In the genomic region with DNA sequence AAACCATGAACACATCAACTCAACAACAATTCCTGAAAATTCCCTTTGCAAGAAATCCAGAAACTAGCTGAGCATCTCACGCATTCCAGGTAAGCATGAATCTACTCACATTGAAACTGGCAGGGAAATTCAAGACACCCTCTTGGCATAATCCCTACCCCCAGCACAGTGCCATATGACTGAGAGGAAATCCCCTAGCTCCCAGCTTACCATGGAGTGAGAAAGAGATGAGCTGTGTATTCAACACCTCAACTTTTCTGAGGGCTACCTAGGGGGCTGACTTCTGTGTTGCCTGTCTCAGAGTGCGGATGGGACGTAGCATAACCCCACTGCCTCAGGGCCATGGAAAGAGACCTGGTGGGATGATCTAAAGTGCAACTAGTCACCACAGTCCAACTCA, we compare ENCODE assay signal across 18 cellular contexts. TPM values are rescaled to one million over a fixed set of nuclear protein-coding genes. Genes with fewer than 3 reads are reported as not detected.
DNase-seq lines count a peak whose midpoint lies in the region; ATAC-seq and TF ChIP-seq lines count a peak whose summit lies in the region.
"Had no signal": no experiment of that assay in that cellular context is flagged by ENCODE, and none has a peak within 500 bp of the region (broad histone marks: within the 10 kb centered on the region; RNA-seq: fewer than 3 reads in every experiment).

No MANE protein-coding gene starts in this region.

- H3K4me3 ChIP-seq in GM12865 (ENCODE audit: low read depth, low read length) (no peak overlapping the region), sigmoid colon (no peak overlapping the region)
- H3K4me3 ChIP-seq in naive thymus-derived CD4-positive, alpha-beta T cell (ENCODE audit: low read length): no peak overlapping the region
- H3K4me3 ChIP-seq: A549, HAP-1 had no signal

- peak; percentile 47 for ATAC-seq in activated T-helper 17 cell treated with anti-CD3 and anti-CD28 coated beads, Interleukin-2, amount 50 U/mL, for 72 hours (replicated peaks)
- no peak for ATAC-seq in naive thymus-derived CD4-positive, alpha-beta T cell
- ATAC-seq in GM18517 (IDR thresholded peaks at IDR 0.05; ENCODE audit: unreplicated experiment): no peak
- ATAC-seq: CD8-positive, alpha-beta T cell had no signal

- H3K4me3 Mint-ChIP-seq in activated T-helper 17 cell treated with anti-CD3 and anti-CD28 coated beads, Interleukin-2, amount 50 U/mL, for 72 hours: no peak overlapping the region
- H3K4me3 Mint-ChIP-seq in naive thymus-derived CD4-positive, alpha-beta T cell: no peak overlapping the region
- no peak overlapping the region for H3K4me3 Mint-ChIP-seq in mesothelial cell of epicardium
- H3K4me3 Mint-ChIP-seq: CD8-positive, alpha-beta T cell had no signal

- no peaks in the 10 kb centered on the region for H3K4me1 ChIP-seq in sigmoid colon
- H3K4me1 ChIP-seq in naive thymus-derived CD4-positive, alpha-beta T cell (ENCODE audit: control insufficient read depth in 2 of 2, insufficient read depth in 2 of 2, low read length in 2 of 2): no peaks in the 10 kb centered on the region
- H3K4me1 ChIP-seq: A549, HAP-1 had no signal

- H3K36me3 ChIP-seq in sigmoid colon: no peaks in the 10 kb centered on the region
- H3K36me3 ChIP-seq in naive thymus-derived CD4-positive, alpha-beta T cell (ENCODE audit: control insufficient read depth in 2 of 3, insufficient read depth in 3 of 3, low read length in 3 of 3): no peaks in the 10 kb centered on the region
- H3K36me3 ChIP-seq: HAP-1 had no signal

- CTCF ChIA-PET in naive thymus-derived CD4-positive, alpha-beta T cell (lab: Charles Lee): no interaction called here

- H3K9me3 Mint-ChIP-seq in activated T-helper 17 cell treated with anti-CD3 and anti-CD28 coated beads, Interleukin-2, amount 50 U/mL, for 72 hours: peaks cover 3% of the 10 kb centered on the region
- H3K9me3 Mint-ChIP-seq in naive thymus-derived CD4-positive, alpha-beta T cell: peaks cover 0 to 12% (median 4%) of the 10 kb centered on the region in 11 donors
- peaks cover 25% of the 10 kb centered on the region for H3K9me3 Mint-ChIP-seq in mesothelial cell of epicardium
- H3K9me3 Mint-ChIP-seq: CD8-positive, alpha-beta T cell had no signal

- TF ChIP-seq EP300 in sigmoid colon (IDR thresholded peaks at IDR 0.05): no peak

- peak; percentile 23 for DNase-seq in GM12865 (ENCODE audit: low read depth)
- peak; percentile 13 for DNase-seq in kidney tubule cell (ENCODE audit: low spot score)
- peak; percentile 3 for DNase-seq in sigmoid colon
- no peak for DNase-seq in NCI-H510A treated with DMSO at 0.1 percent for 48 hours (lab: John Stamatoyannopoulos, UW)
- no peak for DNase-seq in naive thymus-derived CD4-positive, alpha-beta T cell
- DNase-seq in mesothelial cell of epicardium (ENCODE audit: low spot score in 2 of 2, unreplicated experiment in 2 of 2): no peak
- DNase-seq: CD8-positive, alpha-beta T cell; COR-L47; DND-41; GF-D8; GOT3; IMR-90 had no signal

- H3K27ac ChIP-seq in sigmoid colon: no peak overlapping the region
- H3K27ac ChIP-seq in naive thymus-derived CD4-positive, alpha-beta T cell (ENCODE audit: low read depth, low read length): no peak overlapping the region
- H3K27ac ChIP-seq: A549 had no signal

- peaks cover 0 to 3% (median 0%) of the 10 kb centered on the region in 4 donors for H3K9me3 ChIP-seq in sigmoid colon
- no peaks in the 10 kb centered on the region for H3K9me3 ChIP-seq in naive thymus-derived CD4-positive, alpha-beta T cell (ENCODE audit: control insufficient read depth in 2 of 3, low read length in 3 of 3)

- intact Hi-C loops in sigmoid colon (cut with DNase I): no loop called here
- intact Hi-C loops in naive thymus-derived CD4-positive, alpha-beta T cell (cut with micrococcal nuclease): no loop called here

- no peak overlapping the region for H3K27ac Mint-ChIP-seq in activated T-helper 17 cell treated with anti-CD3 and anti-CD28 coated beads, Interleukin-2, amount 50 U/mL, for 72 hours
- no peak overlapping the region for H3K27ac Mint-ChIP-seq in naive thymus-derived CD4-positive, alpha-beta T cell
- H3K27ac Mint-ChIP-seq in mesothelial cell of epicardium: no peak overlapping the region
- H3K27ac Mint-ChIP-seq: CD14-positive monocyte; CD8-positive, alpha-beta T cell had no signal

- POLR2A ChIA-PET in naive thymus-derived CD4-positive, alpha-beta T cell (lab: Charles Lee): no interaction called here

- no peak for TF ChIP-seq CTCF in GM12865 (IDR thresholded peaks at IDR 0.05; ENCODE audit: insufficient read depth, low read depth, low read length, missing control alignments)
- TF ChIP-seq CTCF in sigmoid colon (IDR thresholded peaks at IDR 0.05): no peak
- TF ChIP-seq CTCF in mesothelial cell of epicardium (IDR thresholded peaks at IDR 0.05; ENCODE audit: unreplicated experiment): no peak

- H3K36me3 Mint-ChIP-seq in activated T-helper 17 cell treated with anti-CD3 and anti-CD28 coated beads, Interleukin-2, amount 50 U/mL, for 72 hours (ENCODE audit: low read depth): no peaks in the 10 kb centered on the region
- H3K36me3 Mint-ChIP-seq in naive thymus-derived CD4-positive, alpha-beta T cell: peaks cover 0 to 8% (median 4%) of the 10 kb centered on the region in 5 donors
- H3K36me3 Mint-ChIP-seq in mesothelial cell of epicardium: peaks cover 21% of the 10 kb centered on the region
- H3K36me3 Mint-ChIP-seq: CD14-positive monocyte; CD8-positive, alpha-beta T cell had no signal

- H3K4me1 Mint-ChIP-seq in activated T-helper 17 cell treated with anti-CD3 and anti-CD28 coated beads, Interleukin-2, amount 50 U/mL, for 72 hours: peaks cover 5% of the 10 kb centered on the region
- H3K4me1 Mint-ChIP-seq in naive thymus-derived CD4-positive, alpha-beta T cell: peaks cover 0 to 7% (median 4%) of the 10 kb centered on the region in 7 donors
- no peaks in the 10 kb centered on the region for H3K4me1 Mint-ChIP-seq in mesothelial cell of epicardium
- H3K4me1 Mint-ChIP-seq: CD14-positive monocyte had no signal

- 90 to 96% methylated on average over 3 of the region's 3 CpGs for WGBS in sigmoid colon, 2 donors

- TF ChIP-seq POLR2A in sigmoid colon (IDR thresholded peaks at IDR 0.05): no peak

- peaks cover 0 to 20% (median 0%) of the 10 kb centered on the region in 3 donors for H3K27me3 ChIP-seq in sigmoid colon
- peaks cover 0 to 8% of the 10 kb centered on the region in 2 donors for H3K27me3 ChIP-seq in naive thymus-derived CD4-positive, alpha-beta T cell (ENCODE audit: control insufficient read depth in 2 of 2, insufficient read depth in 2 of 2, low read length in 2 of 2)

- peaks cover 33% of the 10 kb centered on the region for H3K27me3 Mint-ChIP-seq in activated T-helper 17 cell treated with anti-CD3 and anti-CD28 coated beads, Interleukin-2, amount 50 U/mL, for 72 hours
- peaks cover 13 to 49% (median 28%) of the 10 kb centered on the region in 5 donors for H3K27me3 Mint-ChIP-seq in naive thymus-derived CD4-positive, alpha-beta T cell
- H3K27me3 Mint-ChIP-seq in mesothelial cell of epicardium (ENCODE audit: low read depth): peaks cover 10% of the 10 kb centered on the region

RNA-seq across cellular contexts. Expression of a gene that starts 37.7 kb away (rescaled TPM):
- 10 to 100 TPM; 46.5 to 49.5 TPM for total RNA-seq in activated T-helper 17 cell treated with anti-CD3 and anti-CD28 coated beads, Interleukin-2, amount 50 U/mL, for 72 hours
- total RNA-seq in sigmoid colon (1 to 10 TPM; 1.8 to 2.3 (median 2.0) TPM), mesothelial cell of epicardium (1.0 to 1.6 TPM (median 1.1 TPM) in 3 replicates)
- 1 to 10 TPM in 2 of 3 donors, under 1 TPM in 1; 0.60 to 8.4 (median 1.4) TPM for polyA plus RNA-seq in sigmoid colon
- 10 to 100 TPM; 37.8 to 58.7 (median 45.2) TPM for total RNA-seq in naive thymus-derived CD4-positive, alpha-beta T cell
- 10 to 100 TPM in 1 of 2 donors, 1 to 10 TPM in 1; 9.3 to 40.2 TPM for polyA plus RNA-seq in naive thymus-derived CD4-positive, alpha-beta T cell
- total RNA-seq: HT-29 had no signal

Comparison
In these comparisons a context has a peak if more than half of its experiments do, and no peak if none do; other contexts are left out.
1. DNase-seq: peak in GM12865 (single experiment), kidney tubule cell (single experiment) and sigmoid colon (single experiment); none in NCI-H510A treated with DMSO at 0.1 percent for 48 hours (single experiment), naive thymus-derived CD4-positive, alpha-beta T cell (0 of 9) and mesothelial cell of epicardium (0 of 2).
2. RNA of a gene that starts 37.7 kb away (total RNA-seq): 46.5 to 49.5 TPM in activated T-helper 17 cell treated with anti-CD3 and anti-CD28 coated beads, Interleukin-2, amount 50 U/mL, for 72 hours and 37.8 to 58.7 TPM in naive thymus-derived CD4-positive, alpha-beta T cell; 1.8 to 2.3 TPM in sigmoid colon and 1.0 to 1.6 TPM in mesothelial cell of epicardium; every median in the first group is over 10 times any median in the second.